ENCODE assay signal across 17 cellular contexts in genomic region chr6:99491159-99491558, GRCh38.
"Had no signal": no experiment of that assay in that cellular context is flagged by ENCODE, and none has a peak within 500 bp of the region (broad histone marks: within the 10 kb centered on the region; RNA-seq: fewer than 3 reads in every experiment).

No MANE protein-coding gene starts in this region.

- H3K27ac Mint-ChIP-seq: activated CD4-positive, alpha-beta T cell treated with anti-CD3 and anti-CD28 coated beads, Interleukin-2, amount 10 ng/mL, durations not matched to agents 24 days and 14 days; activated CD8-positive, alpha-beta T cell treated with anti-CD3 and anti-CD28 coated beads for 36 hours; activated naive CD4-positive, alpha-beta T cell treated with anti-CD3 and anti-CD28 coated beads for 36 hours; activated T-helper 2 cell treated with anti-CD3 and anti-CD28 coated beads, Interferon-gamma antibody, Interleukin-2, Interleukin-4, amounts not matched to agents 10 μg/mL and 5 μg/mL and 100 μg/mL, durations not matched to agents 14 hours and 24 hours and 36 hours had no signal

- H3K4me3 Mint-ChIP-seq: activated CD4-positive, alpha-beta T cell treated with anti-CD3 and anti-CD28 coated beads, Interleukin-2, amount 10 ng/mL, durations not matched to agents 24 days and 14 days; activated CD8-positive, alpha-beta T cell treated with anti-CD3 and anti-CD28 coated beads for 36 hours; activated naive CD4-positive, alpha-beta T cell treated with anti-CD3 and anti-CD28 coated beads for 36 hours; naive thymus-derived CD8-positive, alpha-beta T cell had no signal

- DNase-seq: activated CD4-positive, alpha-beta T cell treated with anti-CD3 and anti-CD28 coated beads, Interleukin-2, amount 10 ng/mL, durations not matched to agents 24 days and 14 days; activated CD8-positive, alpha-beta T cell treated with anti-CD3 and anti-CD28 coated beads for 36 hours; activated naive CD4-positive, alpha-beta T cell treated with anti-CD3 and anti-CD28 coated beads for 36 hours; activated T-cell treated with anti-CD3 and anti-CD28 coated beads, Interleukin-2, amount 50 U/mL, for 1 hour; body of pancreas; erythroblast; foreskin melanocyte; left lung; mesenchymal stem cell; stomach; T1000; trophoblast cell had no signal

- H3K27ac ChIP-seq: body of pancreas, colonic mucosa, left lung, prostate gland, right atrium auricular region, stomach had no signal

- ATAC-seq: activated CD8-positive, alpha-beta T cell treated with anti-CD3 and anti-CD28 coated beads for 36 hours; body of pancreas; left lung had no signal

- H3K9me3 Mint-ChIP-seq: activated CD4-positive, alpha-beta T cell treated with anti-CD3 and anti-CD28 coated beads, Interleukin-2, amount 10 ng/mL, durations not matched to agents 24 days and 14 days; activated CD8-positive, alpha-beta T cell treated with anti-CD3 and anti-CD28 coated beads for 36 hours; activated naive CD4-positive, alpha-beta T cell treated with anti-CD3 and anti-CD28 coated beads for 36 hours; activated T-helper 2 cell treated with anti-CD3 and anti-CD28 coated beads, Interferon-gamma antibody, Interleukin-2, Interleukin-4, amounts not matched to agents 10 μg/mL and 5 μg/mL and 100 μg/mL, durations not matched to agents 14 hours and 24 hours and 36 hours; naive thymus-derived CD8-positive, alpha-beta T cell had no signal
